Comparison of ENCODE assay signal across 1 cellular context in genomic region chr6:37033819-37034790, GRCh38.
A peak's percentile ranks its signal among the peaks of the same experiment; 100 is the strongest.
TF ChIP-seq lines count a peak whose summit lies in the region.

No MANE protein-coding gene starts in this region.

TF ChIP-seq in HepG2, 621 proteins besides CTCF, POLR2A, EP300 and RAD21:
- TF ChIP-seq ZMYM3 (CRISPR knock-in tag; IDR thresholded peaks at IDR 0.05), result no peak
- peak; percentile 61; the same call in 1 of the 2 replicates for TF ChIP-seq ZNF768 (CRISPR knock-in tag; IDR thresholded peaks at IDR 0.05)
- TF ChIP-seq, protein P1, sequence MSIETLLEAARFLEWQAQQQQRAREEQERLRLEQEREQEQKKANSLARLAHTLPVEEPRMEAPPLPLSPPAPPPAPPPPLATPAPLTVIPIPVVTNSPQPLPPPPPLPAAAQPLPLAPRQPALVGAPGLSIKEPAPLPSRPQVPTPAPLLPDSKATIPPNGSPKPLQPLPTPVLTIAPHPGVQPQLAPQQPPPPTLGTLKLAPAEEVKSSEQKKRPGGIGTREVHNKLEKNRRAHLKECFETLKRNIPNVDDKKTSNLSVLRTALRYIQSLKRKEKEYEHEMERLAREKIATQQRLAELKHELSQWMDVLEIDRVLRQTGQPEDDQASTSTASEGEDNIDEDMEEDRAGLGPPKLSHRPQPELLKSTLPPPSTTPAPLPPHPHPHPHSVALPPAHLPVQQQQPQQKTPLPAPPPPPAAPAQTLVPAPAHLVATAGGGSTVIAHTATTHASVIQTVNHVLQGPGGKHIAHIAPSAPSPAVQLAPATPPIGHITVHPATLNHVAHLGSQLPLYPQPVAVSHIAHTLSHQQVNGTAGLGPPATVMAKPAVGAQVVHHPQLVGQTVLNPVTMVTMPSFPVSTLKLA (IDR thresholded peaks at IDR 0.05), result peak; percentile 36; the same call in 1 of the 2 replicates
- TF ChIP-seq ZNF441 (CRISPR knock-in tag; IDR thresholded peaks at IDR 0.05; ENCODE audit: borderline replicate concordance), result no peak
- TF ChIP-seq RXRA (CRISPR knock-in tag; IDR thresholded peaks at IDR 0.05), result 0 out of 2 replicates have a peak, but pooled peaks have one; percentile 2
- TF ChIP-seq HNF4A (CRISPR knock-in tag; IDR thresholded peaks at IDR 0.05), result no peak
